Comparison of ENCODE assay signal across 8 cellular contexts in the genomic region with DNA sequence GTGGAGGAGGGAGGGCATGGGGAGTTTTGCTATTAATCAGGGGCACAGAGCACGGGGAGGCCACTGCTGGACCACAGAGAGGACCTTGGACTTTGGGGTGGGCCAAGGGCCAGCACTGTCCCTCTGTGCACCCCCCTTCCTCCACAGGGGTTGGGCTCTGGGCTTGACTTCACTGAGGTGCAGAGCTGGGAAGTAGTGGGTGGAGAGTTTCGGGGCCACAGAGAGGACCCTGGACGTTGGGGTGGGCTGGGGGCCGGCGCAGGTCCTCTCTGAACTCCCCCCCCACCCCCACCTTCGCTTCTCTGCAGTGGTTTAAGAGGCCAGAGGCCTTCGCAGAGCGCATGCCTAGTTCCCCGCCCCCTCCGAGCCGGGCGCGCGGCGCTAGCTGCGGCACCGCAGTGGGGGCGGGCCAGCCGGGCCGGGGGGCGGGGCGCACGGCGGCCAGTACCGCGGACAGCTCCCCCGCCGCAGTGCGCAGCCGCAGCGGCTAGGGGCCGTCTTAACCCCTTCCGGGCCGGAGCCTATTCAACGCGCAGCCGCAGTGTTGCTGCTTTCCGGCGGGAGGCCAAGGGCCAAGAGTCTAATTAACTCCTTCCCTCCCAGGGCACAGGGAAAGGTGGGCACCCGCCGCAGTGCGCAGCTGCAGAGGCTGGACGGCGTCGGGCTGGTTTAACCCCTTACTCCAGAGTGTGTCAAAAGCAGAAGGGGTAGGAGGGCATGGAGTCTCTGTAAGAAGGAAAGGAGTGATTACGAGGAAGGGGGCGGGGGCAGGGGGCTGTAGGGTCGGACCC. TPM values are rescaled to one million over a fixed set of nuclear protein-coding genes. Genes with fewer than 3 reads are reported as not detected.
DNase-seq lines count a peak whose midpoint lies in the region; ATAC-seq and TF ChIP-seq lines count a peak whose summit lies in the region.

No MANE protein-coding gene starts in this region.

- H3K79me2 ChIP-seq in H9 (ENCODE audit: insufficient read depth, low read length) = no peaks in the 10 kb centered on the region

- no CpG with 5 or more reads among the region's 48 CpGs for WGBS in H9 (ENCODE audit: extremely low coverage, insufficient read length, low lambda C conversion rate)

- no peak overlapping the region for H3K27ac ChIP-seq in H9 (ENCODE audit: insufficient read length, low read depth, low read length)

- no peak overlapping the region for H3K9ac ChIP-seq in H9 (ENCODE audit: extremely low read depth, insufficient read length, low read length)

- H3K27me3 ChIP-seq in H9 (ENCODE audit: insufficient read depth, low read length) = peaks cover 8% of the 10 kb centered on the region; the same call in 1 of the 2 replicates

- no peak overlapping the region for H3K23ac ChIP-seq in H9 (ENCODE audit: insufficient read length, low read depth, low read length)

- no peak overlapping the region for H2BK5ac ChIP-seq in H9 (ENCODE audit: insufficient read length, low read length)

- H3K23me2 ChIP-seq in H9 (ENCODE audit: insufficient read length, low read depth, low read length, poor library complexity, severe bottlenecking) = peaks cover 13% of the 10 kb centered on the region

- no peak overlapping the region for H2BK20ac ChIP-seq in H9 (ENCODE audit: low read depth, low read length, poor library complexity, severe bottlenecking)

- H3K9me3 ChIP-seq in H9 (ENCODE audit: control insufficient read depth, low read depth, low read length) = no peaks in the 10 kb centered on the region

- H2AK5ac ChIP-seq in H9 (ENCODE audit: insufficient read length, low read length) = no peak overlapping the region

- peak overlapping the region; percentile 76 for H3K4me2 ChIP-seq in H9 (ENCODE audit: insufficient read depth, insufficient read length, low read length)

- H3K36me3 Mint-ChIP-seq in H9 (ENCODE audit: insufficient read depth in 1 of 3, low read depth in 3 of 3) = peaks cover 13 to 30% (median 20%) of the 10 kb centered on the region in 3 experiments
- peaks cover 46 to 66% of the 10 kb centered on the region in 2 donors for H3K36me3 Mint-ChIP-seq in stimulated activated naive B cell treated with anti-CD40 and anti-IgM and Interleukin-4, amounts not matched to agents 10 μg/mL and 1 μg/mL and 100 μg/mL, for 72 hours

- no peak overlapping the region for H2BK15ac ChIP-seq in H9 (ENCODE audit: low read depth, low read length)

- no peak overlapping the region for H4K91ac ChIP-seq in H9 (ENCODE audit: insufficient read length, low read depth, low read length)

- no peak overlapping the region for H2BK12ac ChIP-seq in H9 (ENCODE audit: insufficient read length, low read depth, low read length)

- H4K5ac ChIP-seq in H9 (ENCODE audit: insufficient read length, low read depth, low read length) = no peak overlapping the region

- no peak overlapping the region for H3K14ac ChIP-seq in H9 (ENCODE audit: insufficient read depth, low read length)

- H3K9me3 Mint-ChIP-seq in H9 = peaks cover 3 to 5% of the 10 kb centered on the region in 2 experiments; a peak in 3 of 5 replicates
- H3K9me3 Mint-ChIP-seq in stimulated activated naive B cell treated with anti-CD40 and anti-IgM and Interleukin-4, amounts not matched to agents 10 μg/mL and 1 μg/mL and 100 μg/mL, for 72 hours = no peaks in the 10 kb centered on the region

- H4K20me1 ChIP-seq in H9 (ENCODE audit: control insufficient read depth, insufficient read depth, insufficient read length) = no peaks in the 10 kb centered on the region

- no peak overlapping the region for H3K4ac ChIP-seq in H9 (ENCODE audit: low read depth, low read length)

- TF ChIP-seq CTCF in AG10803 (conservative IDR thresholded peaks at IDR 0.05; ENCODE audit: low read length) = no peak
- TF ChIP-seq CTCF in H9 (conservative IDR thresholded peaks at IDR 0.05) = no peak

- H3K56ac ChIP-seq in H9 (ENCODE audit: insufficient read length, low read depth, low read length) = no peak overlapping the region

- peaks cover 40% of the 10 kb centered on the region for H3K27me3 Mint-ChIP-seq in H9 (ENCODE audit: low read depth)
- peaks cover 9 to 20% of the 10 kb centered on the region in 2 donors for H3K27me3 Mint-ChIP-seq in stimulated activated naive B cell treated with anti-CD40 and anti-IgM and Interleukin-4, amounts not matched to agents 10 μg/mL and 1 μg/mL and 100 μg/mL, for 72 hours

- no peaks in the 10 kb centered on the region for H3K79me1 ChIP-seq in H9 (ENCODE audit: insufficient read depth, low read depth, low read length, poor library complexity, severe bottlenecking)

- no peak overlapping the region for H3K4me3 ChIP-seq in AG10803 (ENCODE audit: low read length)

- no peak overlapping the region for H2AFZ ChIP-seq in H9 (ENCODE audit: low read length)

- DNase-seq in AG10803 (ENCODE audit: low read depth) (peak; percentile 16), H9 (peak; percentile 97), NCI-H526 treated with DMSO at 0.1 percent for 48 hours (lab: John Stamatoyannopoulos, UW) (peak; percentile 82), middle frontal gyrus (ENCODE audit: extremely low spot score, low spot score) (peak; percentile 60), SKM-1 treated with dmso at 0.1 percent for 144 hours (lab: John Stamatoyannopoulos, UW; ENCODE audit: unreplicated experiment) (no peak)
- peak; percentile 72 to 78 for DNase-seq in activated CD4-positive, alpha-beta T cell treated with anti-CD3 and anti-CD28 coated beads, Interleukin-2, amount 50 U/mL, for 48 hours
- DNase-seq in effector CD4-positive, alpha-beta T cell = peak; percentile 50
- DNase-seq in stimulated activated naive B cell treated with anti-CD40 and anti-IgM and Interleukin-4, amounts not matched to agents 10 μg/mL and 1 μg/mL and 100 μg/mL, for 72 hours = peak; percentile 78

- H3T11ph ChIP-seq in H9 (ENCODE audit: low read length) = no peak overlapping the region

- H3K27ac Mint-ChIP-seq in H9 = no peak overlapping the region
- H3K27ac Mint-ChIP-seq in stimulated activated naive B cell treated with anti-CD40 and anti-IgM and Interleukin-4, amounts not matched to agents 10 μg/mL and 1 μg/mL and 100 μg/mL, for 72 hours = no peak overlapping the region

- H4K8ac ChIP-seq in H9 (replicated peaks; ENCODE audit: insufficient read length, low read depth, low read length) = no peak overlapping the region

- peak; percentile 5 to 13 for ATAC-seq in stimulated activated naive B cell treated with anti-CD40 and anti-IgM and Interleukin-4, amounts not matched to agents 10 μg/mL and 1 μg/mL and 100 μg/mL, for 72 hours (replicated peaks)

- H2BK120ac ChIP-seq in H9 (ENCODE audit: low read depth, low read length, poor library complexity, severe bottlenecking) = no peak overlapping the region

- H3K18ac ChIP-seq in H9 (ENCODE audit: insufficient read length, low read depth, low read length) = no peak overlapping the region

- peaks cover 44 to 54% of the 10 kb centered on the region in 2 experiments for H3K4me1 Mint-ChIP-seq in H9
- peaks cover 36 to 57% of the 10 kb centered on the region in 2 donors for H3K4me1 Mint-ChIP-seq in stimulated activated naive B cell treated with anti-CD40 and anti-IgM and Interleukin-4, amounts not matched to agents 10 μg/mL and 1 μg/mL and 100 μg/mL, for 72 hours

- peak overlapping the region; percentile 65 to 87 for H3K4me3 Mint-ChIP-seq in H9
- peak overlapping the region; percentile 81 to 85 for H3K4me3 Mint-ChIP-seq in stimulated activated naive B cell treated with anti-CD40 and anti-IgM and Interleukin-4, amounts not matched to agents 10 μg/mL and 1 μg/mL and 100 μg/mL, for 72 hours

- H3K4me1 ChIP-seq in H9 (ENCODE audit: insufficient read depth, low read length) = peaks cover 2% of the 10 kb centered on the region; the same call in 1 of the 2 replicates

RNA-seq across cellular contexts. Expression of gene KCNC3, which starts 3.7 kb away (rescaled TPM):
- total RNA-seq in H9 (2021) = 15.2 and 17.3 TPM in 2 replicates

RNA-seq across cellular contexts. Expression of gene NAPSA, which starts 39.9 kb away (rescaled TPM):
- total RNA-seq in H9 (2021) = 0.33 and 0.44 TPM in 2 replicates

RNA-seq across cellular contexts. Expression of gene NR1H2, which starts 50.8 kb away (rescaled TPM):
- 33.2 and 35.8 TPM in 2 replicates for total RNA-seq in H9 (2021)

RNA-seq across cellular contexts. Expression of gene POLD1, which starts 58.6 kb away (rescaled TPM):
- 165 and 178 TPM in 2 replicates for total RNA-seq in H9 (2021)
